Comparison of ENCODE assay signal across 9 cellular contexts in genomic region chr6:28747631-28748157, GRCh38.
DNase-seq lines count a peak whose midpoint lies in the region; ATAC-seq and TF ChIP-seq lines count a peak whose summit lies in the region.
"Had no signal": no experiment of that assay in that cellular context is flagged by ENCODE, and none has a peak within 500 bp of the region (broad histone marks: within the 10 kb centered on the region; RNA-seq: fewer than 3 reads in every experiment).

No MANE protein-coding gene starts in this region.

- ATAC-seq in lower lobe of right lung, result no peak

- peak; percentile 71 for DNase-seq in AG10803 (ENCODE audit: low read depth)
- peak; percentile 80 for DNase-seq in HFFc6
- peak; percentile 55 for DNase-seq in RWPE1 (ENCODE audit: low spot score)
- peak; percentile 55 for DNase-seq in fibroblast of villous mesenchyme (ENCODE audit: low read depth)
- no peak for DNase-seq in lower lobe of right lung
- DNase-seq in transverse colon, result no peak
- no peak for DNase-seq in activated CD8-positive, alpha-beta memory T cell treated with anti-CD3 and anti-CD28 coated beads, Interleukin-2, amount 50 U/mL, for 48 hours
- no peak for DNase-seq in activated gamma-delta T cell (lab: John Stamatoyannopoulos, UW)
- DNase-seq: NK-92 treated with Interleukin-12 subunit alpha and Interleukin-12 subunit beta, amount 100 ng/mL, for 24 hours had no signal

- 24 to 55% methylated on average over 4 to 19 of the region's 19 CpGs for WGBS in transverse colon (ENCODE audit: low coverage in 1 of 2), 2 donors

- H3K27ac Mint-ChIP-seq in HFFc6, result no peak overlapping the region

- H3K36me3 ChIP-seq in lower lobe of right lung (no peaks in the 10 kb centered on the region), transverse colon (no peaks in the 10 kb centered on the region)

- H3K27me3 ChIP-seq in lower lobe of right lung (ENCODE audit: low read depth) (peaks cover 67% of the 10 kb centered on the region), transverse colon (peaks cover 78% of the 10 kb centered on the region)

- TF ChIP-seq CTCF in AG10803 (conservative IDR thresholded peaks at IDR 0.05; ENCODE audit: low read length), result no peak
- no peak for TF ChIP-seq CTCF in HFFc6 (IDR thresholded peaks at IDR 0.05)
- TF ChIP-seq CTCF in RWPE1 (conservative IDR thresholded peaks at IDR 0.05; ENCODE audit: low read depth), result no peak
- TF ChIP-seq CTCF in fibroblast of villous mesenchyme (IDR thresholded peaks at IDR 0.05; ENCODE audit: insufficient read depth, low read depth, low read length), result no peak
- no peak for TF ChIP-seq CTCF in lower lobe of right lung (IDR thresholded peaks at IDR 0.05)
- TF ChIP-seq CTCF in transverse colon (IDR thresholded peaks at IDR 0.05), result no peak

- TF ChIP-seq POLR2A in transverse colon (IDR thresholded peaks at IDR 0.05), result no peak

- no peaks in the 10 kb centered on the region for H3K36me3 Mint-ChIP-seq in HFFc6 (ENCODE audit: low read depth)

- H3K27me3 Mint-ChIP-seq in HFFc6 (ENCODE audit: insufficient read depth), result peaks cover 21% of the 10 kb centered on the region

- H3K4me3 ChIP-seq in AG10803 (ENCODE audit: low read length) (no peak overlapping the region), fibroblast of villous mesenchyme (ENCODE audit: low read depth, low read length) (peak overlapping the region; percentile 24), lower lobe of right lung (no peak overlapping the region), transverse colon (no peak overlapping the region)

- CTCF ChIA-PET in RWPE1 (lab: Yijun Ruan, JAX), result no interaction called here

- POLR2A ChIA-PET in RWPE1 (lab: Yijun Ruan, JAX; ENCODE audit: low non-redundant PET), result interaction anchor here (0.5 kb wide), 1 partner anchor 945 kb away, joined by 5 read pairs; no protein-coding TSS in a partner anchor

- in situ Hi-C loops in transverse colon (cut with MboI; ENCODE audit: low pct_ligation_motif_present in 1 of 4, low pct_unique_long_range_greater_than_20kb in 1 of 4, low sequenced_read_pairs in 3 of 4), result no loop called here

- H3K9me3 Mint-ChIP-seq in HFFc6, result no peaks in the 10 kb centered on the region

- TF ChIP-seq EP300 in transverse colon (IDR thresholded peaks at IDR 0.05; ENCODE audit: low read depth), result no peak

- H3K4me3 Mint-ChIP-seq in HFFc6, result peak overlapping the region; percentile 57

- H3K4me1 ChIP-seq in lower lobe of right lung (no peaks in the 10 kb centered on the region), transverse colon (no peaks in the 10 kb centered on the region)

- intact Hi-C loops in lower lobe of right lung (cut with DNase I) (no loop called here), transverse colon (cut with DNase I; ENCODE audit: low total_unique reads) (no loop called here)

- H3K4me1 Mint-ChIP-seq in HFFc6 (ENCODE audit: low read depth), result peaks cover 17% of the 10 kb centered on the region

- H3K27ac ChIP-seq in RWPE1 (no peak overlapping the region), lower lobe of right lung (no peak overlapping the region), transverse colon (no peak overlapping the region)

- H3K9me3 ChIP-seq in lower lobe of right lung (peaks cover 17% of the 10 kb centered on the region), transverse colon (peaks cover 10 to 12% of the 10 kb centered on the region in 2 donors)

Comparison
In these comparisons a context has a peak if more than half of its experiments do, and no peak if none do; other contexts are left out.
1. DNase-seq: peak in AG10803 (single experiment), HFFc6 (single experiment), RWPE1 (single experiment) and fibroblast of villous mesenchyme (single experiment); none in lower lobe of right lung (single experiment), transverse colon (single experiment), activated CD8-positive, alpha-beta memory T cell treated with anti-CD3 and anti-CD28 coated beads, Interleukin-2, amount 50 U/mL, for 48 hours (single experiment) and activated gamma-delta T cell (single experiment).